ENCODE assay signal across 7 cellular contexts in genomic region chr1:203627819-203628184, GRCh38. TPM values are rescaled to one million over a fixed set of nuclear protein-coding genes. Genes with fewer than 3 reads are reported as not detected.
DNase-seq lines count a peak whose midpoint lies in the region; ATAC-seq lines count a peak whose summit lies in the region.

No MANE protein-coding gene starts in this region.

- peak; percentile 38 for DNase-seq in GF-D8 (lab: John Stamatoyannopoulos, UW)
- DNase-seq in NCI-H526 (lab: John Stamatoyannopoulos, UW), result peak; percentile 12 to 50
- DNase-seq in astrocyte of the hippocampus (ENCODE audit: low read depth, low spot score), result peak; percentile 63
- DNase-seq in inferior parietal cortex (ENCODE audit: extremely low spot score), result peak; percentile 47
- DNase-seq in stimulated activated CD8-positive, alpha-beta memory T cell treated with anti-CD3 and anti-CD28 coated beads, Interleukin-4, amount 100 ng/mL, for 48 hours, result peak; percentile 53
- no peak for DNase-seq in posterior vena cava (ENCODE audit: low spot score)

- intact Hi-C loops in posterior vena cava (cut with DNase I), result loop anchor here (2.0 to 10.0 kb wide), 4 partner anchors 65 to 123 kb away; no protein-coding TSS in a partner anchor

- no peak for ATAC-seq in HG03571 (IDR thresholded peaks at IDR 0.05; ENCODE audit: unreplicated experiment)

RNA-seq across cellular contexts. Expression of gene ATP2B4, which starts 1.2 kb away (rescaled TPM):
- 100 to 1,000 TPM; 245 to 250 TPM for total RNA-seq in posterior vena cava
